Comparison of ENCODE assay signal across 16 cellular contexts in the genomic region with DNA sequence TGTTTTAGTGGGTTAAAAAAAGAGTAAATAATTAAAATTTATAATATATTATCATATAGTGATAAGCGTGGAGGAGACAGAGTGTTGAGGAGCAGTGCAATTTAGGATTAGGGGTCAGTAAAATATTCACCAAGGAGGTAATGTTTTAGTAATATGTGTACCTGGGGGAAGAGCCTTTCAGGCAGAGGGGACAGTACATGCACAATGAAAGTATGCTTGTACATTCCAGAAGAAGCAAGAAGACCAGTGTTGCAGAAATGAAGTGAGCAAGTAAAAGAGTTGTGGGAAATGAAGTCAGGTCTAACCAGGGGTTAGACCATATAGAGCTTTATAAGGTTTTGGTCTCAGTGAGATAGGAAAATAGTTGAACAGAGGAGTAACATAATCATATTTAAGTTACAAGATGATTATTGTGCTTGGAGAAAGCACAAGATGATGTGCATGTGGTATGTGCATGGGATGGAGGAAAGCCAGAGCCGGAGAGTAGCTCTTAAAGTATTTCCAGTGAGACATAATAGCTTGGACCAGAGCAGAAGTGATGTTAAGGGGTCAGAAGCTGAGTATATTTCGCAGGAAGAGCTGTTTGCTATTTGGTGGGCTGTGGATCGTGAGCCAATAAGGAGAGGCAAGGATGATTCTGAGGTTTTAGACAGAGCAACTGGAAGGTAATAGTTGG. TPM values are rescaled to one million over a fixed set of nuclear protein-coding genes. Genes with fewer than 3 reads are reported as not detected.
A peak's percentile ranks its signal among the peaks of the same experiment; 100 is the strongest.
DNase-seq lines count a peak whose midpoint lies in the region; TF ChIP-seq lines count a peak whose summit lies in the region.
"Had no signal": no experiment of that assay in that cellular context is flagged by ENCODE, and none has a peak within 500 bp of the region (broad histone marks: within the 10 kb centered on the region; RNA-seq: fewer than 3 reads in every experiment).

No MANE protein-coding gene starts in this region.

- no peaks in the 10 kb centered on the region for H3K79me2 ChIP-seq in GM23248 (ENCODE audit: insufficient read depth)

- H3F3A ChIP-seq in GM23248 (ENCODE audit: insufficient read depth): no peaks in the 10 kb centered on the region

- H3K9ac ChIP-seq in GM23248: no peak overlapping the region

- no peaks in the 10 kb centered on the region for H4K20me1 ChIP-seq in GM23248 (ENCODE audit: insufficient read depth)

- TF ChIP-seq CTCF in choroid plexus epithelial cell (conservative IDR thresholded peaks at IDR 0.05; ENCODE audit: low read depth, low read length): no peak
- no peak for TF ChIP-seq CTCF in nephron (IDR thresholded peaks at IDR 0.05; ENCODE audit: unreplicated experiment in 3 of 3)

- H3K4me1 ChIP-seq in GM23248 (ENCODE audit: insufficient read depth): peaks cover 10% of the 10 kb centered on the region; the same call in 1 of the 2 replicates
- H3K4me1 ChIP-seq: Peyer's patch, SJSA1 had no signal

- peak overlapping the region; percentile 8 to 68 (median 11) for H3K27ac Mint-ChIP-seq in nephron
- no peak overlapping the region for H3K27ac Mint-ChIP-seq in activated T-helper 1 cell treated with anti-CD3 and anti-CD28 coated beads, Interleukin-12 subunit alpha, Interleukin-12 subunit beta, Interleukin-2, Interleukin-4 antibody, amounts not matched to agents 30 ng/mL and 10 ng/mL and 1 ng/mL, durations not matched to agents 14 hours and 24 hours and 36 hours
- H3K27ac Mint-ChIP-seq: CD14-positive monocyte had no signal

- H3K36me3 ChIP-seq in GM23248 (ENCODE audit: low read depth): 0 out of 2 replicates have a peak, but pooled peaks cover 8% of the 10 kb centered on the region

- H3K4me3 ChIP-seq in GM23248 (no peak overlapping the region), choroid plexus epithelial cell (ENCODE audit: low read depth, low read length) (no peak overlapping the region)
- H3K4me3 ChIP-seq: Peyer's patch, SJSA1 had no signal

- H3K9me3 Mint-ChIP-seq in nephron: no peaks in the 10 kb centered on the region
- H3K9me3 Mint-ChIP-seq in activated T-helper 1 cell treated with anti-CD3 and anti-CD28 coated beads, Interleukin-12 subunit alpha, Interleukin-12 subunit beta, Interleukin-2, Interleukin-4 antibody, amounts not matched to agents 30 ng/mL and 10 ng/mL and 1 ng/mL, durations not matched to agents 14 hours and 24 hours and 36 hours: no peaks in the 10 kb centered on the region

- H2AFZ ChIP-seq in GM23248: no peak overlapping the region

- DNase-seq in AG20443 (ENCODE audit: low spot score): peak; percentile 11
- peak; percentile 38 for DNase-seq in GM23248
- peak; percentile 5 for DNase-seq in choroid plexus epithelial cell (ENCODE audit: low read depth)
- no peak for DNase-seq in activated gamma-delta T cell (lab: John Stamatoyannopoulos, UW)
- DNase-seq in 8988T: no peak
- no peak for DNase-seq in KG1 (lab: John Stamatoyannopoulos, UW)
- DNase-seq in activated T-helper 1 cell treated with anti-CD3 and anti-CD28 coated beads, Interleukin-12 subunit alpha, Interleukin-12 subunit beta, Interleukin-2, Interleukin-4 antibody, amounts not matched to agents 30 ng/mL and 10 ng/mL and 1 ng/mL, durations not matched to agents 14 hours and 24 hours and 36 hours (ENCODE audit: low spot score): no peak
- DNase-seq: DMS79 treated with DMSO at 0.1 percent for 48 hours, NCI-H1417 treated with DMSO at 0.1 percent for 48 hours, NCI-H1930, NCI-H446 treated with DMSO at 0.1 percent for 48 hours, Peyer's patch, SW 1271 had no signal

- intact Hi-C loops in activated T-helper 1 cell treated with anti-CD3 and anti-CD28 coated beads, Interleukin-12 subunit alpha, Interleukin-12 subunit beta, Interleukin-2, Interleukin-4 antibody, amounts not matched to agents 30 ng/mL and 10 ng/mL and 1 ng/mL, durations not matched to agents 14 hours and 24 hours and 36 hours (cut with micrococcal nuclease): no loop called here

- H3K4me2 ChIP-seq in GM23248 (ENCODE audit: unreplicated experiment): no peak overlapping the region

- 88 to 91% methylated on average over 4 of the region's 4 CpGs for WGBS in GM23248 (ENCODE audit: low coverage in 1 of 2, low lambda C conversion rate in 2 of 2, missing lambda C conversion rate in 2 of 2), 2 experiments

- H3K36me3 Mint-ChIP-seq in nephron (ENCODE audit: low read depth): peaks cover 8% of the 10 kb centered on the region
- no peaks in the 10 kb centered on the region for H3K36me3 Mint-ChIP-seq in activated T-helper 1 cell treated with anti-CD3 and anti-CD28 coated beads, Interleukin-12 subunit alpha, Interleukin-12 subunit beta, Interleukin-2, Interleukin-4 antibody, amounts not matched to agents 30 ng/mL and 10 ng/mL and 1 ng/mL, durations not matched to agents 14 hours and 24 hours and 36 hours (ENCODE audit: low read depth)
- H3K36me3 Mint-ChIP-seq: CD14-positive monocyte had no signal

- H3K9me3 ChIP-seq in GM23248 (ENCODE audit: low read depth): no peaks in the 10 kb centered on the region
- H3K9me3 ChIP-seq: Peyer's patch, SJSA1 had no signal

- in situ Hi-C loops in GM23248 (cut with MboI): no loop called here

- peaks cover 9% of the 10 kb centered on the region for H3K4me1 Mint-ChIP-seq in nephron
- H3K4me1 Mint-ChIP-seq in activated T-helper 1 cell treated with anti-CD3 and anti-CD28 coated beads, Interleukin-12 subunit alpha, Interleukin-12 subunit beta, Interleukin-2, Interleukin-4 antibody, amounts not matched to agents 30 ng/mL and 10 ng/mL and 1 ng/mL, durations not matched to agents 14 hours and 24 hours and 36 hours (ENCODE audit: low read depth): no peaks in the 10 kb centered on the region
- H3K4me1 Mint-ChIP-seq: CD14-positive monocyte had no signal

- no peaks in the 10 kb centered on the region for H3K9me2 ChIP-seq in GM23248 (ENCODE audit: insufficient read depth)

- no peaks in the 10 kb centered on the region for H3K27me3 ChIP-seq in GM23248 (replicated peaks; ENCODE audit: insufficient read depth)
- H3K27me3 ChIP-seq: Peyer's patch, SJSA1 had no signal

- H3K27ac ChIP-seq in GM23248: no peak overlapping the region
- H3K27ac ChIP-seq: Peyer's patch, SJSA1 had no signal

- H3K27me3 Mint-ChIP-seq in nephron (ENCODE audit: low read depth): no peaks in the 10 kb centered on the region
- H3K27me3 Mint-ChIP-seq in activated T-helper 1 cell treated with anti-CD3 and anti-CD28 coated beads, Interleukin-12 subunit alpha, Interleukin-12 subunit beta, Interleukin-2, Interleukin-4 antibody, amounts not matched to agents 30 ng/mL and 10 ng/mL and 1 ng/mL, durations not matched to agents 14 hours and 24 hours and 36 hours (ENCODE audit: insufficient read depth): no peaks in the 10 kb centered on the region

- no peak overlapping the region for H3K4me3 Mint-ChIP-seq in nephron
- no peak overlapping the region for H3K4me3 Mint-ChIP-seq in activated T-helper 1 cell treated with anti-CD3 and anti-CD28 coated beads, Interleukin-12 subunit alpha, Interleukin-12 subunit beta, Interleukin-2, Interleukin-4 antibody, amounts not matched to agents 30 ng/mL and 10 ng/mL and 1 ng/mL, durations not matched to agents 14 hours and 24 hours and 36 hours
- H3K4me3 Mint-ChIP-seq: CD14-positive monocyte had no signal

RNA-seq across cellular contexts. Expression of a gene that starts 44.8 kb away (rescaled TPM):
- total RNA-seq in GM23248 (2014; rRNA removed; shearing (Covaris generic)): 49.1 and 59.7 TPM in 2 replicates
- 84.3 and 90.6 TPM in 2 replicates for polyA plus RNA-seq in GM23248 (2016; fragmentation: Nextera tagmentation; extraction: Ambion mirVana)
- not detected in 2 replicates for total RNA-seq in activated T-helper 1 cell treated with anti-CD3 and anti-CD28 coated beads, Interleukin-12 subunit alpha, Interleukin-12 subunit beta, Interleukin-2, Interleukin-4 antibody, amounts not matched to agents 30 ng/mL and 10 ng/mL and 1 ng/mL, durations not matched to agents 14 hours and 24 hours and 36 hours

Comparison
In these comparisons a context has a peak if more than half of its experiments do, and no peak if none do; other contexts are left out.
1. DNase-seq: peak in AG20443 (single experiment), GM23248 (single experiment) and choroid plexus epithelial cell (single experiment); none in activated gamma-delta T cell (single experiment), 8988T (single experiment), KG1 (single experiment) and activated T-helper 1 cell treated with anti-CD3 and anti-CD28 coated beads, Interleukin-12 subunit alpha, Interleukin-12 subunit beta, Interleukin-2, Interleukin-4 antibody, amounts not matched to agents 30 ng/mL and 10 ng/mL and 1 ng/mL, durations not matched to agents 14 hours and 24 hours and 36 hours (single experiment).
2. RNA of a gene that starts 44.8 kb away (total RNA-seq): 49.1 to 59.7 TPM in GM23248; not detected in activated T-helper 1 cell treated with anti-CD3 and anti-CD28 coated beads, Interleukin-12 subunit alpha, Interleukin-12 subunit beta, Interleukin-2, Interleukin-4 antibody, amounts not matched to agents 30 ng/mL and 10 ng/mL and 1 ng/mL, durations not matched to agents 14 hours and 24 hours and 36 hours; every median in the first group is over 10 times any median in the second.